12 cellular contexts compared by ENCODE assay signal in the genomic region with DNA sequence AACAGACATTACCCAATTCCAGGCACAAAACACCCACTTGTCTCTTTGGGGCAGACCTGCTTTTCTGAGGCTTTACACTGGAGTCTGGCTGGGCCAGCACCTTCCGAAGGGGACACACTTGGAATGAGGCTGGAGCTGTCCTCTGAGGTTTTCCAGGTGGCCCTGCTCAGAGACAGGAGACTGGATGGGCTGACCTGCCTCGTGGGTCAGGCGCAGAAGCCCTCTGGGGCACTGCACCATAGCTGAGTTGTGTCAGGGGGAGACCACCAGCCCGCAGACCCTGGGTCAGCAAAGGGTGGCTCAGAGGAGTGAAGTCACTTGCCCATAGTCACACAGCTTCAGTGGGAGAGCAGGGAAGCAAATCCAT. TPM values are rescaled to one million over a fixed set of nuclear protein-coding genes. Genes with fewer than 3 reads are reported as not detected.
DNase-seq lines count a peak whose midpoint lies in the region; ATAC-seq and TF ChIP-seq lines count a peak whose summit lies in the region.
"Had no signal": no experiment of that assay in that cellular context is flagged by ENCODE, and none has a peak within 500 bp of the region (broad histone marks: within the 10 kb centered on the region; RNA-seq: fewer than 3 reads in every experiment).

No MANE protein-coding gene starts in this region.

- H3K4me3 ChIP-seq in RWPE2 (ENCODE audit: severe bottlenecking), result no peak overlapping the region
- peak overlapping the region; percentile 74 for H3K4me3 ChIP-seq in epithelial cell of proximal tubule (ENCODE audit: low read depth, low read length)

- no peaks in the 10 kb centered on the region for H3K36me3 ChIP-seq in RWPE2 (ENCODE audit: low read depth)
- H3K36me3 ChIP-seq: vagina had no signal

- peaks cover 12% of the 10 kb centered on the region for H3K4me1 ChIP-seq in RWPE2 (ENCODE audit: insufficient read depth, poor library complexity, severe bottlenecking)

- CTCF ChIA-PET in activated naive CD4-positive, alpha-beta T cell treated with anti-CD3 and anti-CD28 coated beads for 36 hours (lab: Charles Lee), result interaction anchor here (0.7 to 0.9 kb wide), 3 partner anchors 33 to 101 kb away, joined by 3 to 5 read pairs (median 3); no protein-coding TSS in a partner anchor

- no peak for DNase-seq in activated naive CD4-positive, alpha-beta T cell treated with anti-CD3 and anti-CD28 coated beads for 36 hours
- no peak for DNase-seq in activated naive CD4-positive, alpha-beta T cell treated with Interleukin-2 at 50 U/mL for 16 hours
- DNase-seq in RWPE2 (ENCODE audit: low spot score), result no peak
- no peak for DNase-seq in epithelial cell of proximal tubule (ENCODE audit: low read depth)
- DNase-seq in stimulated activated CD8-positive, alpha-beta memory T cell treated with anti-CD3 and anti-CD28 coated beads, Interleukin-4, amount 100 ng/mL, for 48 hours, result peak; percentile 22
- DNase-seq in NCI-H1092 (lab: John Stamatoyannopoulos, UW), result no peak
- DNase-seq: NCI-H2029 treated with DMSO at 0.1 percent for 48 hours, T1000 had no signal

- H3K27me3 ChIP-seq in RWPE2 (ENCODE audit: insufficient read depth, poor library complexity, severe bottlenecking), result no peaks in the 10 kb centered on the region
- H3K27me3 ChIP-seq: vagina had no signal

- H3K4me1 Mint-ChIP-seq in activated naive CD4-positive, alpha-beta T cell treated with anti-CD3 and anti-CD28 coated beads for 36 hours (ENCODE audit: low read depth), result peaks cover 10% of the 10 kb centered on the region

- intact Hi-C loops in activated naive CD4-positive, alpha-beta T cell treated with anti-CD3 and anti-CD28 coated beads for 36 hours (cut with micrococcal nuclease), result no loop called here

- H3K9me3 Mint-ChIP-seq in activated naive CD4-positive, alpha-beta T cell treated with anti-CD3 and anti-CD28 coated beads for 36 hours, result no peaks in the 10 kb centered on the region

- H3K36me3 Mint-ChIP-seq in activated naive CD4-positive, alpha-beta T cell treated with anti-CD3 and anti-CD28 coated beads for 36 hours (ENCODE audit: low read depth), result peaks cover under 1% of the 10 kb centered on the region

- H3K27ac Mint-ChIP-seq in activated naive CD4-positive, alpha-beta T cell treated with anti-CD3 and anti-CD28 coated beads for 36 hours, result no peak overlapping the region

- H3K4me3 Mint-ChIP-seq in activated naive CD4-positive, alpha-beta T cell treated with anti-CD3 and anti-CD28 coated beads for 36 hours, result peak overlapping the region; percentile 6

- peaks cover 32% of the 10 kb centered on the region for H3K27me3 Mint-ChIP-seq in activated naive CD4-positive, alpha-beta T cell treated with anti-CD3 and anti-CD28 coated beads for 36 hours (ENCODE audit: low read depth)

- no peaks in the 10 kb centered on the region for H3K9me3 ChIP-seq in RWPE2 (ENCODE audit: severe bottlenecking)
- H3K9me3 ChIP-seq: vagina had no signal

- ATAC-seq in RWPE2 (ENCODE audit: low read depth), result no peak
- no peak for ATAC-seq in GM18858 (IDR thresholded peaks at IDR 0.05; ENCODE audit: unreplicated experiment)
- ATAC-seq in GM19324 (IDR thresholded peaks at IDR 0.05; ENCODE audit: low FRiP score, unreplicated experiment), result no peak

- TF ChIP-seq CTCF in RWPE2 (IDR thresholded peaks at IDR 0.05; ENCODE audit: poor library complexity, severe bottlenecking) (no peak), epithelial cell of proximal tubule (conservative IDR thresholded peaks at IDR 0.05; ENCODE audit: low read depth, low read length) (no peak)

- peak overlapping the region; percentile 95 for H3K27ac ChIP-seq in RWPE2 (ENCODE audit: poor library complexity, severe bottlenecking)
- H3K27ac ChIP-seq: skin epidermis, vagina had no signal

RNA-seq across cellular contexts. Expression of gene SH2D5, which starts 1.8 kb away (rescaled TPM):
- under 1 TPM; 0.15 to 0.29 TPM for total RNA-seq in activated naive CD4-positive, alpha-beta T cell treated with anti-CD3 and anti-CD28 coated beads for 36 hours
- 15.2 and 23.8 TPM in 2 replicates for total RNA-seq in epithelial cell of proximal tubule
- total RNA-seq: vagina had no signal

RNA-seq across cellular contexts. Expression of gene KIF17, which starts 12.9 kb away (rescaled TPM):
- not detected for total RNA-seq in activated naive CD4-positive, alpha-beta T cell treated with anti-CD3 and anti-CD28 coated beads for 36 hours
- 1.8 and 3.3 TPM in 2 replicates for total RNA-seq in epithelial cell of proximal tubule

RNA-seq across cellular contexts. Expression of gene HP1BP3, which starts 56.4 kb away (rescaled TPM):
- total RNA-seq in activated naive CD4-positive, alpha-beta T cell treated with anti-CD3 and anti-CD28 coated beads for 36 hours, result 100 to 1,000 TPM; 226 to 240 TPM
- total RNA-seq in epithelial cell of proximal tubule, result 120 and 142 TPM in 2 replicates

Comparison
In these comparisons a context has a peak if more than half of its experiments do, and no peak if none do; other contexts are left out.
1. RNA of gene SH2D5, which starts 1.8 kb away (total RNA-seq): 15.2 to 23.8 TPM in epithelial cell of proximal tubule; 0.15 to 0.29 TPM in activated naive CD4-positive, alpha-beta T cell treated with anti-CD3 and anti-CD28 coated beads for 36 hours; every median in the first group is over 10 times any median in the second.